ENCODE assay signal across 26 cellular contexts in genomic region chr9:89610391-89610925, GRCh38.
"Had no signal": no experiment of that assay in that cellular context is flagged by ENCODE, and none has a peak within 500 bp of the region (broad histone marks: within the 10 kb centered on the region; RNA-seq: fewer than 3 reads in every experiment).

No MANE protein-coding gene starts in this region.

- H3K9me3 Mint-ChIP-seq: activated T-helper 2 cell treated with anti-CD3 and anti-CD28 coated beads, Interferon-gamma antibody, Interleukin-2, Interleukin-4, amounts not matched to agents 10 μg/mL and 5 μg/mL and 100 μg/mL, durations not matched to agents 14 hours and 24 hours and 36 hours had no signal

- H3K36me3 ChIP-seq: neural progenitor cell, suprapubic skin, tibial artery had no signal

- H3K4me3 ChIP-seq: gastroesophageal sphincter, hepatocyte, neural progenitor cell, right atrium auricular region, smooth muscle cell, suprapubic skin, tibial artery had no signal

- H3K4me3 Mint-ChIP-seq: mesothelial cell of epicardium; neural progenitor cell; stimulated activated naive B cell treated with anti-CD40 and anti-IgM and Interleukin-4, amounts not matched to agents 10 μg/mL and 1 μg/mL and 100 μg/mL, for 72 hours; T-helper 17 cell had no signal

- ATAC-seq: gastroesophageal sphincter; left cardiac atrium; left ventricle myocardium superior; stimulated activated naive B cell treated with anti-CD40 and anti-IgM and Interleukin-4, amounts not matched to agents 10 μg/mL and 1 μg/mL and 100 μg/mL, for 72 hours; T-helper 17 cell had no signal

- H3K27ac ChIP-seq: gastroesophageal sphincter, hepatocyte, neural progenitor cell, suprapubic skin, tibial artery had no signal

- H3K27me3 Mint-ChIP-seq: T-helper 17 cell had no signal

- DNase-seq: activated CD4-positive, alpha-beta T cell treated with anti-CD3 and anti-CD28 coated beads for 1 hour; activated CD4-positive, alpha-beta T cell treated with anti-CD3 and anti-CD28 coated beads, Interleukin-2, amount 50 U/mL, for 48 hours; activated CD8-positive, alpha-beta memory T cell treated with anti-CD3 and anti-CD28 coated beads, Interleukin-2, amount 50 U/mL, for 48 hours; activated T-cell treated with anti-CD3 and anti-CD28 coated beads, Interleukin-2, amount 50 U/mL, for 48 hours; amygdala; caudate nucleus; islet precursor cell; left cardiac atrium; left ventricle myocardium superior; mammary epithelial cell; naive B cell; occipital lobe; stimulated activated CD4-positive, alpha-beta T cell treated with anti-CD3 and anti-CD28 coated beads, Interleukin-1b, Interleukin-23, amount 100 ng/mL, for 48 hours; stimulated activated CD4-positive, alpha-beta T cell treated with anti-CD3 and anti-CD28 coated beads, Interleukin-4, amount 100 ng/mL, for 4 hours; stimulated activated CD8-positive, alpha-beta memory T cell treated with anti-CD3 and anti-CD28 coated beads, Interleukin-4, amount 100 ng/mL, for 48 hours; stimulated activated naive B cell treated with anti-CD40 and anti-IgM and Interleukin-4, amounts not matched to agents 10 μg/mL and 1 μg/mL and 100 μg/mL, for 72 hours; T-helper 17 cell; tibial artery had no signal

- H3K9me3 ChIP-seq: gastroesophageal sphincter, suprapubic skin, tibial artery had no signal

- H3K27me3 ChIP-seq: gastroesophageal sphincter, hepatocyte, right atrium auricular region, suprapubic skin, tibial artery had no signal

- H3K36me3 Mint-ChIP-seq: mesothelial cell of epicardium, naive B cell had no signal

- H3K27ac Mint-ChIP-seq: activated T-helper 2 cell treated with anti-CD3 and anti-CD28 coated beads, Interferon-gamma antibody, Interleukin-2, Interleukin-4, amounts not matched to agents 10 μg/mL and 5 μg/mL and 100 μg/mL, durations not matched to agents 14 hours and 24 hours and 36 hours; mesothelial cell of epicardium; neural progenitor cell; stimulated activated naive B cell treated with anti-CD40 and anti-IgM and Interleukin-4, amounts not matched to agents 10 μg/mL and 1 μg/mL and 100 μg/mL, for 72 hours; T-helper 17 cell had no signal
